Comparison of ENCODE assay signal across 10 cellular contexts in the genomic region with DNA sequence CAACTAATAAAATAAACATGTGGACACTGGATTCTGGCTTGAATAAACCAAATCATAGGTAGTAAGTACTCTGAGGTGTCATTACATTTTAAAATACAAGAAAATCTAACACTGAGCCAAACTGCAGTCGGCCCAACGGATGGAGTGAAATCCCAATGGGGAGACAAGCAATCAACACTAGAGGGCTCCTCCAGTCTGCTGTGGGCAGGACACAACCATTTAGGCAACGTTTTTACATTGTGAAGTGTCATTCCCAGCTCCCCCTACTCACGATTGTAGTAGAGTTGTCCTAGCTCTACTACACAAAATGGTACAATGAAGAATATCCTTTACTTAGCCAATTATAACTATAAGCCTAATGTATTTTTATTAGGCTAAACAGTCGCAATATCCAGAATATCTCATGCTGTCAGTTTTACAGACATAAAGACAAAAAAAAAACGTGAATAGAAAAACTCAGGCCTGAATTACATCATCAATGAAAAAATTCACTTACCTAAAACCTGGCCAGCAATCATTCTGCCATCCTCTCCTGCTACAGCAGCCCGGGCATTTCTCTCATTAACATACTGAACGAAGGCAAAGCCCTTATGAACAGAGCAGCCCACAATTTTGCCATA. TPM values are rescaled to one million over a fixed set of nuclear protein-coding genes. Genes with fewer than 3 reads are reported as not detected.
DNase-seq lines count a peak whose midpoint lies in the region; ATAC-seq and TF ChIP-seq lines count a peak whose summit lies in the region.
"Had no signal": no experiment of that assay in that cellular context is flagged by ENCODE, and none has a peak within 500 bp of the region (broad histone marks: within the 10 kb centered on the region; RNA-seq: fewer than 3 reads in every experiment).

No MANE protein-coding gene starts in this region.

- H3K36me3 ChIP-seq in gastrocnemius medialis = peaks cover 0 to 56% of the 10 kb centered on the region in 2 donors

- in situ Hi-C loops in gastrocnemius medialis (cut with MboI; ENCODE audit: low sequenced_read_pairs in 4 of 4) = loop anchor here in 1 of 4 donors (25.0 kb wide), 1 partner anchor 154 kb away; a partner anchor contains a TSS

- H3K4me1 ChIP-seq in gastrocnemius medialis = peaks cover 43 to 54% of the 10 kb centered on the region in 2 donors

- no peaks in the 10 kb centered on the region for H3K27me3 Mint-ChIP-seq in effector memory CD8-positive, alpha-beta T cell
- H3K27me3 Mint-ChIP-seq in neural crest cell (ENCODE audit: low read depth) = no peaks in the 10 kb centered on the region

- no peak for ATAC-seq in effector memory CD8-positive, alpha-beta T cell (replicated peaks)
- ATAC-seq in GM21423 (IDR thresholded peaks at IDR 0.05; ENCODE audit: unreplicated experiment) (no peak), gastrocnemius medialis (no peak)

- H3K9me3 ChIP-seq in gastrocnemius medialis = no peaks in the 10 kb centered on the region
- H3K9me3 ChIP-seq: BLaER1 treated with 17β-estradiol and CSF1 and Interleukin-3, amounts not matched to agents 10 nM and 100 nM had no signal

- TF ChIP-seq CTCF in neural crest cell (conservative IDR thresholded peaks at IDR 0.05) = peak; percentile 22
- TF ChIP-seq CTCF in gastrocnemius medialis (IDR thresholded peaks at IDR 0.05 in 4 of 5, conservative IDR thresholded peaks at IDR 0.05 in 1 of 5) = peak in 2 of 5 experiments; percentile 23 to 42

- H3K27ac ChIP-seq in gastrocnemius medialis = peak overlapping the region in 1 of 4 donors; percentile 8
- H3K27ac ChIP-seq: BLaER1 treated with 17β-estradiol and CSF1 and Interleukin-3, amounts not matched to agents 10 nM and 100 nM had no signal

- peaks cover 65 to 79% of the 10 kb centered on the region in 2 donors for H3K4me1 Mint-ChIP-seq in effector memory CD8-positive, alpha-beta T cell (ENCODE audit: low read depth in 2 of 2)
- peaks cover 32% of the 10 kb centered on the region for H3K4me1 Mint-ChIP-seq in neural crest cell

- peak overlapping the region; percentile 16 to 40 for H3K4me3 Mint-ChIP-seq in effector memory CD8-positive, alpha-beta T cell
- peak overlapping the region; percentile 14 for H3K4me3 Mint-ChIP-seq in neural crest cell

- DNase-seq in NCI-H82 (lab: John Stamatoyannopoulos, UW) (peak; percentile 31), NCI-H82 treated with DMSO at 0.1 percent for 48 hours (lab: John Stamatoyannopoulos, UW; ENCODE audit: unreplicated experiment) (no peak), NCI-H69 (lab: John Stamatoyannopoulos, UW) (peak; percentile 13), neural crest cell (ENCODE audit: low read depth, low spot score) (no peak), gastrocnemius medialis (no peak), epidermal melanocyte (ENCODE audit: insufficient read length, low spot score) (no peak)
- no peak for DNase-seq in effector memory CD8-positive, alpha-beta T cell

- H3K27ac Mint-ChIP-seq in effector memory CD8-positive, alpha-beta T cell = peak overlapping the region; percentile 80 to 81
- no peak overlapping the region for H3K27ac Mint-ChIP-seq in neural crest cell (ENCODE audit: unreplicated experiment)

- H3K27me3 ChIP-seq in gastrocnemius medialis = no peaks in the 10 kb centered on the region
- H3K27me3 ChIP-seq: BLaER1 treated with 17β-estradiol and CSF1 and Interleukin-3, amounts not matched to agents 10 nM and 100 nM had no signal

- H3K9me3 Mint-ChIP-seq in effector memory CD8-positive, alpha-beta T cell = no peaks in the 10 kb centered on the region
- no peaks in the 10 kb centered on the region for H3K9me3 Mint-ChIP-seq in neural crest cell

- H3K4me3 ChIP-seq in gastrocnemius medialis = no peak overlapping the region
- H3K4me3 ChIP-seq: BLaER1 treated with 17β-estradiol and CSF1 and Interleukin-3, amounts not matched to agents 10 nM and 100 nM had no signal

- TF ChIP-seq POLR2A in gastrocnemius medialis (IDR thresholded peaks at IDR 0.05) = no peak

- intact Hi-C loops in gastrocnemius medialis (cut with DNase I; ENCODE audit: low total_unique reads) = no loop called here

- peaks cover 93% of the 10 kb centered on the region for H3K36me3 Mint-ChIP-seq in effector memory CD8-positive, alpha-beta T cell (ENCODE audit: insufficient read depth)
- H3K36me3 Mint-ChIP-seq in neural crest cell (ENCODE audit: low read depth) = peaks cover 25% of the 10 kb centered on the region

RNA-seq across cellular contexts. Expression of a gene that starts 35.7 kb away (rescaled TPM):
- total RNA-seq in neural crest cell (993 and 1,012 TPM in 2 replicates), gastrocnemius medialis (100 to 1,000 TPM; 281 to 357 (median 318) TPM)

RNA-seq across cellular contexts. Expression of a gene that starts 46.3 kb away (rescaled TPM):
- not detected in 2 replicates for total RNA-seq in neural crest cell
- not detected for total RNA-seq in gastrocnemius medialis
- total RNA-seq: activated CD8-positive, alpha-beta memory T cell treated with anti-CD3 and anti-CD28 coated beads for 36 hours had no signal

Comparison
In these comparisons a context has a peak if more than half of its experiments do, and no peak if none do; other contexts are left out.
1. DNase-seq: peak in NCI-H82 (single experiment) and NCI-H69 (single experiment); none in NCI-H82 treated with DMSO at 0.1 percent for 48 hours (single experiment), effector memory CD8-positive, alpha-beta T cell (0 of 3), neural crest cell (single experiment), gastrocnemius medialis (0 of 2) and epidermal melanocyte (single experiment).